In genomic region chr4:17511041-17511949, GRCh38 we compare ENCODE assay signal across 8 cellular contexts. TPM values are rescaled to one million over a fixed set of nuclear protein-coding genes. Genes with fewer than 3 reads are reported as not detected.
DNase-seq lines count a peak whose midpoint lies in the region; ATAC-seq and TF ChIP-seq lines count a peak whose summit lies in the region.

No MANE protein-coding gene starts in this region.

- TF ChIP-seq EP300 in gastroesophageal sphincter (IDR thresholded peaks at IDR 0.05) = no peak

- ATAC-seq in HG02763 (IDR thresholded peaks at IDR 0.05; ENCODE audit: unreplicated experiment) (peak; percentile 55), gastroesophageal sphincter (peak; percentile 75)
- peak; percentile 73 for ATAC-seq in activated T-helper 17 cell treated with anti-CD3 and anti-CD28 coated beads, Interleukin-2, amount 50 U/mL, for 72 hours (replicated peaks)

- H3K36me3 ChIP-seq in gastroesophageal sphincter = peaks cover 0 to 24% of the 10 kb centered on the region in 2 donors
- H3K36me3 ChIP-seq in neutrophil = no peaks in the 10 kb centered on the region
- peaks cover 3% of the 10 kb centered on the region for H3K36me3 ChIP-seq in thymus (ENCODE audit: control insufficient read depth, insufficient read depth)

- TF ChIP-seq CTCF in gastroesophageal sphincter (IDR thresholded peaks at IDR 0.05) = no peak
- no peak for TF ChIP-seq CTCF in neutrophil (IDR thresholded peaks at IDR 0.05)

- no peaks in the 10 kb centered on the region for H3K9me3 Mint-ChIP-seq in activated T-helper 17 cell treated with anti-CD3 and anti-CD28 coated beads, Interleukin-2, amount 50 U/mL, for 72 hours

- TF ChIP-seq POLR2A in gastroesophageal sphincter (IDR thresholded peaks at IDR 0.05) = no peak

- peak overlapping the region; percentile 85 for H3K4me3 Mint-ChIP-seq in activated T-helper 17 cell treated with anti-CD3 and anti-CD28 coated beads, Interleukin-2, amount 50 U/mL, for 72 hours

- H3K27ac ChIP-seq in gastroesophageal sphincter (peak overlapping the region; percentile 48 to 90 (median 86)), neutrophil (no peak overlapping the region), thymus (ENCODE audit: low read depth) (no peak overlapping the region)

- H3K27me3 Mint-ChIP-seq in activated T-helper 17 cell treated with anti-CD3 and anti-CD28 coated beads, Interleukin-2, amount 50 U/mL, for 72 hours = no peaks in the 10 kb centered on the region

- H3K4me1 ChIP-seq in gastroesophageal sphincter (peaks cover 3 to 29% (median 14%) of the 10 kb centered on the region in 3 donors), neutrophil (ENCODE audit: control insufficient read depth in 1 of 2, insufficient read depth in 1 of 2, low read depth in 1 of 2, low read length in 1 of 2) (peaks cover 11 to 25% of the 10 kb centered on the region in 2 experiments), thymus (ENCODE audit: control insufficient read depth, insufficient read depth, low read length) (peaks cover 4% of the 10 kb centered on the region)

- 3 to 8% methylated on average over 17 to 20 of the region's 44 CpGs for WGBS in gastroesophageal sphincter (ENCODE audit: low coverage in 1 of 2), 2 donors
- WGBS in thymus = 20% methylated on average over 44 of the region's 44 CpGs

- DNase-seq in NCI-H748 (lab: John Stamatoyannopoulos, UW; ENCODE audit: unreplicated experiment) (peak; percentile 31), NCI-H748 treated with DMSO at 0.1 percent for 48 hours (lab: John Stamatoyannopoulos, UW) (no peak), NCI-H226 (peak; percentile 28)

- H3K27me3 ChIP-seq in gastroesophageal sphincter = no peaks in the 10 kb centered on the region
- H3K27me3 ChIP-seq in neutrophil = peaks cover 12% of the 10 kb centered on the region
- no peaks in the 10 kb centered on the region for H3K27me3 ChIP-seq in thymus (ENCODE audit: control insufficient read depth, insufficient read depth)

- peaks cover 37% of the 10 kb centered on the region for H3K36me3 Mint-ChIP-seq in activated T-helper 17 cell treated with anti-CD3 and anti-CD28 coated beads, Interleukin-2, amount 50 U/mL, for 72 hours (ENCODE audit: low read depth)

- H3K4me3 ChIP-seq in gastroesophageal sphincter = peak overlapping the region; percentile 82 to 95
- peak overlapping the region; percentile 47 to 61 for H3K4me3 ChIP-seq in neutrophil (ENCODE audit: low read depth in 1 of 2, low read length in 1 of 2)
- H3K4me3 ChIP-seq in thymus (ENCODE audit: low read length) = peak overlapping the region; percentile 59

- H3K27ac Mint-ChIP-seq in activated T-helper 17 cell treated with anti-CD3 and anti-CD28 coated beads, Interleukin-2, amount 50 U/mL, for 72 hours = peak overlapping the region; percentile 78

- H3K9me3 ChIP-seq in gastroesophageal sphincter = no peaks in the 10 kb centered on the region
- H3K9me3 ChIP-seq in neutrophil = no peaks in the 10 kb centered on the region
- no peaks in the 10 kb centered on the region for H3K9me3 ChIP-seq in thymus (ENCODE audit: control insufficient read depth)

- H3K4me1 Mint-ChIP-seq in activated T-helper 17 cell treated with anti-CD3 and anti-CD28 coated beads, Interleukin-2, amount 50 U/mL, for 72 hours = peaks cover 14% of the 10 kb centered on the region

RNA-seq across cellular contexts. Expression of gene QDPR, which starts 0.6 kb away (rescaled TPM):
- total RNA-seq in activated T-helper 17 cell treated with anti-CD3 and anti-CD28 coated beads, Interleukin-2, amount 50 U/mL, for 72 hours = 10 to 100 TPM; 12.7 to 29.7 TPM
- 10 to 100 TPM in 1 of 4 donors, 1 to 10 TPM in 3; 2.3 to 13.6 (median 6.0) TPM for total RNA-seq in gastroesophageal sphincter
- 19.5 TPM for polyA plus RNA-seq in thymus

RNA-seq across cellular contexts. Expression of gene CLRN2, which starts 3.7 kb away (rescaled TPM):
- total RNA-seq in activated T-helper 17 cell treated with anti-CD3 and anti-CD28 coated beads, Interleukin-2, amount 50 U/mL, for 72 hours = not detected
- total RNA-seq in gastroesophageal sphincter = not detected
- not detected for polyA plus RNA-seq in thymus

Comparison
In these comparisons a context has a peak if more than half of its experiments do, and no peak if none do; other contexts are left out.
1. H3K27ac ChIP-seq: peak in gastroesophageal sphincter (4 of 4); none in neutrophil (single experiment) and thymus (single experiment).
2. Peak in every context shown above with its lines, with median percentiles within 50 percentile points of each other: ATAC-seq and H3K4me3 ChIP-seq.